2 cellular contexts compared by ENCODE assay signal in the genomic region with DNA sequence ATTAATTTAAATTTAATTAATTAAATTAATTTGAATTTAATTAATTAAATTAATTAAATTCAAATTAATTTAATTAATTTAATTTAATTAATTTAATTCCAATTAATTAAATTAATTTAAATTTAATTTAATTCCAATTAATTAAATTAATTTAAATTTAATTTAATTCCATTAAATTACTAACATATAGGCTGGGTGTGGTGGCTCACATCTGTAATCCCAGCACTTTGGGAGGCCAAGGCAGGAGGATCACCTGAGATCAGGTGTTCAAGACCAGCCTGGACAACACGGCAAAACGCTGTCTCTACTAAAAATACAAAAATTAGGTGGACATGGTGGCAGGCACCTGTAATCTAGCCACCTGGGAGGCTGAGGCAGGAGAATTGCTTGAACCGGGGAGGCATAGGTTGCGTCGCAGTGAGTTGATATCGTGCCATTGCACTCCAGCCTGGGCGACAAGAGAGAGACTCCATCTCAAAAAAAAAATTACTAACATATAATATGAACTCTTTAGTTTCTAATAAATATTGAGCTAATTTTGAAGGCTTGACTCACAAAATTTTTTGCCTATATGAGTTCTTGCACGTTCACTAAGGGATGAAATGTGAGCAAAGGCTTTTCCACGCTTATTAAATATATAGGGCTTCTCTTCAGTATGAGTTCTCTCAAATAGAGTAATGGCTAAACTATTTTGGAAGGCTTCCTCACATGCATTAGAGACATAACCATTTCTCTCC.
A peak's percentile ranks its signal among the peaks of the same experiment; 100 is the strongest.
TF ChIP-seq lines count a peak whose summit lies in the region.

No MANE protein-coding gene starts in this region.

TF ChIP-seq in HCT116, 20 proteins besides CTCF, POLR2A, EP300 and RAD21:
- TF ChIP-seq ZNF274 (IDR thresholded peaks at IDR 0.05; ENCODE audit: low read depth, low read length) (peak; percentile 81), POLR2AphosphoS5 (IDR thresholded peaks at IDR 0.05; ENCODE audit: low read depth, low read length) (no peak)

TF ChIP-seq in K562, 482 proteins besides CTCF, POLR2A, EP300 and RAD21:
- peak; percentile 95 for TF ChIP-seq ZNF274 (IDR thresholded peaks at IDR 0.05; ENCODE audit: borderline replicate concordance, low read depth, low read length)
- no peak for TF ChIP-seq TAL1 (IDR thresholded peaks at IDR 0.05)
- TF ChIP-seq, protein P1, sequence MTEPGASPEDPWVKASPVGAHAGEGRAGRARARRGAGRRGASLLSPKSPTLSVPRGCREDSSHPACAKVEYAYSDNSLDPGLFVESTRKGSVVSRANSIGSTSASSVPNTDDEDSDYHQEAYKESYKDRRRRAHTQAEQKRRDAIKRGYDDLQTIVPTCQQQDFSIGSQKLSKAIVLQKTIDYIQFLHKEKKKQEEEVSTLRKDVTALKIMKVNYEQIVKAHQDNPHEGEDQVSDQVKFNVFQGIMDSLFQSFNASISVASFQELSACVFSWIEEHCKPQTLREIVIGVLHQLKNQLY (CRISPR knock-in tag; conservative IDR thresholded peaks at IDR 0.05): no peak
- no peak for TF ChIP-seq DIDO1 (tag; IDR thresholded peaks at IDR 0.05; ENCODE audit: low read depth)
TF ChIP-seq in K562: peak in this region for 1.
